25 cellular contexts compared by ENCODE assay signal in the genomic region with DNA sequence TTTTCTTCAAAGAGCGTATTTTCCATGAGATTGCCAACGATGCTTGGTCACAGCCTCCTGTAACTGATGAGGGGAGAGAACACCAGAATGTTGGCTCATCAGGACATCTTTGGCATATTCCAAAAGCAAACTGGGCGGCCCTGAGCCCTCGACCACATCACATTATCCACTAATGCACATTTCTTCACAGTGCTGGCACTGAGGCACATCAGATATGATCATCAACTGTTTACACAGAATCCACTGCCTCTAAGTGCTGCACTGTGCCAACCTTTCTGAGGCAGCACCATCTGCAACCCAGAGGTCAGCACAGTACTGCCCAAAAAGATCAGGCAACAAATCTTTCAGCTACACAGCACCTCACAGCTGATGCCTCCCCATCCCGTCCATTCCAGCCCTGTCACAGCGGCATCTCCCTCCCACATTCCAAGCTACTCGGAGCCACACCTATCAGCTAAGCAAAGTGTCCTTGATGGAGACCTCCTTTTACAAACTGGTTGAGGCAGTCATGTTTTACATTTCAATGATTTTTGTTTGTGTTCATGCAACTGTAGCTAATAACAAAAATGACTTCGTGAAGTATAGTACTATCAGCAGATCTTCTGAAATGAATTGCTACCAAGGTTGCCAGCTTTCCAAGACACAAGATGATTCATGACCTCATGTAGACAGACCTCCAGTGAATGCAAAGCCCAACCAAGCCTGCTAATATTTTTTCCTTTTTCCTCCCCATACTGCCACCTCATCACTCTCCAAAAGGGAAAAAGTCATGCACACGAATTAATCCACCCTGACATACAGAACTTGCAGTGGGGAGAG. TPM values are rescaled to one million over a fixed set of nuclear protein-coding genes. Genes with fewer than 3 reads are reported as not detected.
DNase-seq lines count a peak whose midpoint lies in the region; ATAC-seq and TF ChIP-seq lines count a peak whose summit lies in the region.
"Had no signal": no experiment of that assay in that cellular context is flagged by ENCODE, and none has a peak within 500 bp of the region (broad histone marks: within the 10 kb centered on the region; RNA-seq: fewer than 3 reads in every experiment).

No MANE protein-coding gene starts in this region.

- peaks cover 33% of the 10 kb centered on the region for H3K4me1 ChIP-seq in Caco-2
- H3K4me1 ChIP-seq in HEK293 (ENCODE audit: control insufficient read depth, insufficient read depth, low read length), result peaks cover 16% of the 10 kb centered on the region
- peaks cover 9% of the 10 kb centered on the region for H3K4me1 ChIP-seq in lower lobe of right lung

- H3K36me3 Mint-ChIP-seq in Caco-2 (ENCODE audit: insufficient read depth, unreplicated experiment), result no peaks in the 10 kb centered on the region
- H3K36me3 Mint-ChIP-seq: activated naive CD8-positive, alpha-beta T cell treated with anti-CD3 and anti-CD28 coated beads for 36 hours; CD8-positive, alpha-beta T cell; neural progenitor cell had no signal

- H3K9me3 ChIP-seq in Caco-2 (no peaks in the 10 kb centered on the region), HEK293 (ENCODE audit: control insufficient read depth, insufficient read depth, low read depth, low read length) (no peaks in the 10 kb centered on the region), lower lobe of right lung (no peaks in the 10 kb centered on the region)
- H3K9me3 ChIP-seq: body of pancreas, mucosa of descending colon, SK-N-SH had no signal

- no peak overlapping the region for H3K4me3 Mint-ChIP-seq in Caco-2 (ENCODE audit: unreplicated experiment)
- H3K4me3 Mint-ChIP-seq: activated naive CD8-positive, alpha-beta T cell treated with anti-CD3 and anti-CD28 coated beads for 36 hours; activated T-helper 1 cell treated with anti-CD3 and anti-CD28 coated beads, Interleukin-12 subunit alpha, Interleukin-12 subunit beta, Interleukin-2, Interleukin-4 antibody, amounts not matched to agents 30 ng/mL and 10 ng/mL and 1 ng/mL, durations not matched to agents 14 hours and 24 hours and 36 hours; CD8-positive, alpha-beta T cell; neural progenitor cell had no signal

- DNase-seq in Caco-2 (no peak), cerebellum (ENCODE audit: low spot score) (peak; percentile 10), lower lobe of right lung (no peak), germinal center (ENCODE audit: low spot score) (no peak), H4 (ENCODE audit: low spot score) (no peak), MV-4-11 (lab: John Stamatoyannopoulos, UW) (no peak), RPMI8226 (no peak)
- DNase-seq: activated CD4-positive, CD25-positive, alpha-beta regulatory T cell treated with anti-CD3 and anti-CD28 coated beads, Interleukin-2, amount 50 U/mL, for 72 hours; activated CD8-positive, alpha-beta memory T cell treated with anti-CD3 and anti-CD28 coated beads for 24 hours; activated naive CD8-positive, alpha-beta T cell treated with anti-CD3 and anti-CD28 coated beads for 36 hours; body of pancreas; CD8-positive, alpha-beta T cell; dermis blood vessel endothelial cell; foreskin fibroblast; left cardiac atrium; mucosa of descending colon; NCI-H1092; NCI-H82; SK-N-SH; T-helper 9 cell had no signal

- H3K27ac ChIP-seq in HEK293 (ENCODE audit: extremely low read depth, low read depth, low read length) (no peak overlapping the region), lower lobe of right lung (peak overlapping the region; percentile 3)
- H3K27ac ChIP-seq: body of pancreas, KMS-11, neural progenitor cell had no signal

- peaks cover 26% of the 10 kb centered on the region for H3K4me1 Mint-ChIP-seq in Caco-2 (ENCODE audit: low read depth, unreplicated experiment)
- H3K4me1 Mint-ChIP-seq: activated naive CD8-positive, alpha-beta T cell treated with anti-CD3 and anti-CD28 coated beads for 36 hours had no signal

- CTCF ChIA-PET in Caco-2 (lab: Charles Lee) (no interaction called here), HEK293 (lab: Yijun Ruan, JAX) (interaction anchor here (0.7 to 1.5 kb wide), 3 partner anchors 33 to 41 kb away, joined by 3 to 4 read pairs (median 3); no protein-coding TSS in a partner anchor)

- no peak for TF ChIP-seq CTCF in Caco-2 (IDR thresholded peaks at IDR 0.05; ENCODE audit: insufficient read depth in 1 of 2, low read depth in 1 of 2, low read length in 1 of 2, severe bottlenecking in 1 of 2, unreplicated experiment in 1 of 2)
- TF ChIP-seq CTCF in HEK293 (tag by site-specific recombination; IDR thresholded peaks at IDR 0.05), result no peak
- TF ChIP-seq CTCF in lower lobe of right lung (IDR thresholded peaks at IDR 0.05), result no peak

- H3K36me3 ChIP-seq in Caco-2 (ENCODE audit: control insufficient read depth, insufficient read depth, low read length), result no peaks in the 10 kb centered on the region
- H3K36me3 ChIP-seq in HEK293 (ENCODE audit: control insufficient read depth in 2 of 2, insufficient read depth in 1 of 2, low read length in 2 of 2), result no peaks in the 10 kb centered on the region
- H3K36me3 ChIP-seq in lower lobe of right lung, result no peaks in the 10 kb centered on the region
- H3K36me3 ChIP-seq: neural progenitor cell had no signal

- POLR2A ChIA-PET in Caco-2 (lab: Charles Lee), result no interaction called here
- POLR2A ChIA-PET in HEK293 (lab: Yijun Ruan, JAX), result no interaction called here

- H3K27me3 ChIP-seq in Caco-2 (replicated peaks; ENCODE audit: control insufficient read depth, insufficient read depth, low read length) (no peaks in the 10 kb centered on the region), lower lobe of right lung (ENCODE audit: low read depth) (no peaks in the 10 kb centered on the region)
- H3K27me3 ChIP-seq: body of pancreas, neural progenitor cell had no signal

- no TSS peak for BruUV-seq in Caco-2 (replicated peaks; lab: Mats Ljungman, UMichigan)

- peak overlapping the region; percentile 75 for H3K27ac Mint-ChIP-seq in Caco-2 (ENCODE audit: unreplicated experiment)
- H3K27ac Mint-ChIP-seq: activated naive CD8-positive, alpha-beta T cell treated with anti-CD3 and anti-CD28 coated beads for 36 hours; activated T-helper 1 cell treated with anti-CD3 and anti-CD28 coated beads, Interleukin-12 subunit alpha, Interleukin-12 subunit beta, Interleukin-2, Interleukin-4 antibody, amounts not matched to agents 30 ng/mL and 10 ng/mL and 1 ng/mL, durations not matched to agents 14 hours and 24 hours and 36 hours; CD8-positive, alpha-beta T cell; neural progenitor cell had no signal

- no peaks in the 10 kb centered on the region for H3K27me3 Mint-ChIP-seq in Caco-2 (ENCODE audit: insufficient read depth, unreplicated experiment)

- H3K9me3 Mint-ChIP-seq in Caco-2 (ENCODE audit: unreplicated experiment), result no peaks in the 10 kb centered on the region
- H3K9me3 Mint-ChIP-seq: activated naive CD8-positive, alpha-beta T cell treated with anti-CD3 and anti-CD28 coated beads for 36 hours; activated T-helper 1 cell treated with anti-CD3 and anti-CD28 coated beads, Interleukin-12 subunit alpha, Interleukin-12 subunit beta, Interleukin-2, Interleukin-4 antibody, amounts not matched to agents 30 ng/mL and 10 ng/mL and 1 ng/mL, durations not matched to agents 14 hours and 24 hours and 36 hours; CD8-positive, alpha-beta T cell; neural progenitor cell had no signal

- intact Hi-C loops in Caco-2 (cut with micrococcal nuclease; ENCODE audit: unreplicated experiment), result no loop called here
- intact Hi-C loops in lower lobe of right lung (cut with DNase I), result no loop called here

- ATAC-seq in lower lobe of right lung, result peak; percentile 65 to 72
- ATAC-seq: body of pancreas; CD8-positive, alpha-beta T cell; Panc1 had no signal

- no peak overlapping the region for H3K4me3 ChIP-seq in Caco-2 (ENCODE audit: low read depth, low read length)
- no peak overlapping the region for H3K4me3 ChIP-seq in HEK293 (ENCODE audit: low read depth, low read length)
- no peak overlapping the region for H3K4me3 ChIP-seq in lower lobe of right lung
- H3K4me3 ChIP-seq: body of pancreas, mucosa of descending colon, neural progenitor cell had no signal

TF ChIP-seq in HEK293, 187 proteins besides CTCF, POLR2A, EP300 and RAD21:
- TF ChIP-seq, protein P1, sequence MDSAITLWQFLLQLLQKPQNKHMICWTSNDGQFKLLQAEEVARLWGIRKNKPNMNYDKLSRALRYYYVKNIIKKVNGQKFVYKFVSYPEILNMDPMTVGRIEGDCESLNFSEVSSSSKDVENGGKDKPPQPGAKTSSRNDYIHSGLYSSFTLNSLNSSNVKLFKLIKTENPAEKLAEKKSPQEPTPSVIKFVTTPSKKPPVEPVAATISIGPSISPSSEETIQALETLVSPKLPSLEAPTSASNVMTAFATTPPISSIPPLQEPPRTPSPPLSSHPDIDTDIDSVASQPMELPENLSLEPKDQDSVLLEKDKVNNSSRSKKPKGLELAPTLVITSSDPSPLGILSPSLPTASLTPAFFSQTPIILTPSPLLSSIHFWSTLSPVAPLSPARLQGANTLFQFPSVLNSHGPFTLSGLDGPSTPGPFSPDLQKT (IDR thresholded peaks at IDR 0.05; ENCODE audit: borderline replicate concordance, low read depth, low read length), result no peak
- TF ChIP-seq, protein P2, sequence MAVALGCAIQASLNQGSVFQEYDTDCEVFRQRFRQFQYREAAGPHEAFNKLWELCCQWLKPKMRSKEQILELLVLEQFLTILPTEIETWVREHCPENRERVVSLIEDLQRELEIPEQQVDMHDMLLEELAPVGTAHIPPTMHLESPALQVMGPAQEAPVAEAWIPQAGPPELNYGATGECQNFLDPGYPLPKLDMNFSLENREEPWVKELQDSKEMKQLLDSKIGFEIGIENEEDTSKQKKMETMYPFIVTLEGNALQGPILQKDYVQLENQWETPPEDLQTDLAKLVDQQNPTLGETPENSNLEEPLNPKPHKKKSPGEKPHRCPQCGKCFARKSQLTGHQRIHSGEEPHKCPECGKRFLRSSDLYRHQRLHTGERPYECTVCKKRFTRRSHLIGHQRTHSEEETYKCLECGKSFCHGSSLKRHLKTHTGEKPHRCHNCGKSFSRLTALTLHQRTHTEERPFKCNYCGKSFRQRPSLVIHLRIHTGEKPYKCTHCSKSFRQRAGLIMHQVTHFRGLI (tag by site-specific recombination; IDR thresholded peaks at IDR 0.05), result peak; percentile 96
- no peak for TF ChIP-seq BCL11A (tag by site-specific recombination; IDR thresholded peaks at IDR 0.05; ENCODE audit: low read depth)

RNA-seq across cellular contexts. Expression of a gene that starts 32.3 kb away (rescaled TPM):
- total RNA-seq in Caco-2 (2022) (28.3 and 28.6 TPM in 2 replicates), cerebellum (5.5 TPM), lower lobe of right lung (23.3 TPM)
- 10.9 and 12.4 TPM in 2 replicates for total RNA-seq in H4 (2014; rRNA removed; shearing (Covaris generic))
- total RNA-seq: activated T-helper 1 cell treated with anti-CD3 and anti-CD28 coated beads, Interleukin-12 subunit alpha, Interleukin-12 subunit beta, Interleukin-2, Interleukin-4 antibody, amounts not matched to agents 30 ng/mL and 10 ng/mL and 1 ng/mL, durations not matched to agents 14 hours and 24 hours and 36 hours; CD8-positive, alpha-beta T cell had no signal
